In genomic region chr4:184949020-184949419, GRCh38 we compare ENCODE assay signal across 17 cellular contexts.
"Had no signal": no experiment of that assay in that cellular context is flagged by ENCODE, and none has a peak within 500 bp of the region (broad histone marks: within the 10 kb centered on the region; RNA-seq: fewer than 3 reads in every experiment).

No MANE protein-coding gene starts in this region.

- H3K4me2 ChIP-seq: hepatocyte had no signal

- H3K4me1 ChIP-seq: sigmoid colon, thyroid gland, upper lobe of right lung had no signal

- H3K36me3 ChIP-seq: neutrophil, sigmoid colon, suprapubic skin, thyroid gland, upper lobe of right lung had no signal

- H3K4me3 ChIP-seq: hepatocyte, mucosa of descending colon, sigmoid colon, suprapubic skin, thyroid gland, upper lobe of right lung had no signal

- ATAC-seq: effector memory CD8-positive, alpha-beta T cell; left colon; mucosa of descending colon; naive thymus-derived CD8-positive, alpha-beta T cell; stimulated activated naive CD8-positive, alpha-beta T cell treated with anti-CD3 and anti-CD28 coated beads, Interleukin-15, Interleukin-2, amounts not matched to agents 100 U/mL and 50 U/mL, for 24 hours; upper lobe of right lung had no signal

- H3K27me3 ChIP-seq: hepatocyte, neutrophil, sigmoid colon, thyroid gland, upper lobe of right lung had no signal

- H3K9me3 ChIP-seq: mucosa of descending colon, neutrophil, sigmoid colon, suprapubic skin, thyroid gland, upper lobe of right lung had no signal

- DNase-seq: effector memory CD8-positive, alpha-beta T cell; foreskin melanocyte; kidney; left colon; mucosa of descending colon; naive thymus-derived CD8-positive, alpha-beta T cell; posterior cingulate gyrus; sigmoid colon; small intestine; stimulated activated CD4-positive, alpha-beta T cell treated with anti-CD3 and anti-CD28 coated beads, Interleukin-4, amount 100 ng/mL, for 1 hour; stimulated activated CD8-positive, alpha-beta memory T cell treated with anti-CD3 and anti-CD28 coated beads, Interleukin-4, amount 100 ng/mL, for 48 hours; stimulated activated naive CD8-positive, alpha-beta T cell treated with anti-CD3 and anti-CD28 coated beads, Interleukin-15, Interleukin-2, amounts not matched to agents 100 U/mL and 50 U/mL, for 24 hours; thyroid gland; upper lobe of right lung had no signal

- H3K79me2 ChIP-seq: hepatocyte had no signal

- H2AFZ ChIP-seq: hepatocyte had no signal

- H3K27ac ChIP-seq: hepatocyte, neutrophil, sigmoid colon, suprapubic skin, thyroid gland, upper lobe of right lung had no signal
